ENCODE assay signal across 12 cellular contexts in the genomic region with DNA sequence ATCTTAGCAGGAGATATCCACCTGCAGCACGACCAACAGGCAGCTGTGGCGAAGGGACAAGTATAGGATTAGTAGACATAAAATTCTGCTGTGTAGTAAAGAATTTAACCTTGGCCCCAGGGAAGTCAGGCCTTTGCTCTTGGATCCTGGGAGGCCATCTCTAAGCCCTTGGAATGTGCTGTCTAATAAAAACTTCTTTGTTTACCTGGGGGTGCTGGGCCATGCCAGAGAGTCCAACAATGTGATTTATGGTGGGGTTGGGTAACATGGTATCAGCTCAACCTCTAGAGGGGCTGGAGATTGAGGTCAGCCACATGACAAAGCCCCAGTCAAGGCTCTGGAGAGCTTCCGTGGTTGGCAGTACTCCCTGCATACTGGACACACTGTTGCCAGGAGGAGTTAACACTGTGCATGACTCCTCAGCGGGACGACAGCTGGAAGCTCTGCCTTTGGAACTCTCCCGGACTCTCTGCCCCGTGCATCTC. TPM values are rescaled to one million over a fixed set of nuclear protein-coding genes. Genes with fewer than 3 reads are reported as not detected.
DNase-seq lines count a peak whose midpoint lies in the region; ATAC-seq and TF ChIP-seq lines count a peak whose summit lies in the region.
"Had no signal": no experiment of that assay in that cellular context is flagged by ENCODE, and none has a peak within 500 bp of the region (broad histone marks: within the 10 kb centered on the region; RNA-seq: fewer than 3 reads in every experiment).

No MANE protein-coding gene starts in this region.

- intact Hi-C loops in left lung (cut with DNase I) = no loop called here
- intact Hi-C loops in spleen (cut with DNase I; ENCODE audit: low total_unique reads) = no loop called here

- WGBS in spleen, 5 donors = 56 to 76% (median 64%) methylated on average over 7 of the region's 7 CpGs

- POLR2A ChIA-PET in HEK293 (lab: Yijun Ruan, JAX) = no interaction called here

- ATAC-seq in left lung (peak; percentile 57), HG03342 (IDR thresholded peaks at IDR 0.05; ENCODE audit: unreplicated experiment) (no peak)
- ATAC-seq: SK-N-SH treated with all-trans-retinoic acid at 6 μM for 48 hours had no signal

- H3K36me3 ChIP-seq in HEK293 (ENCODE audit: control insufficient read depth in 2 of 2, insufficient read depth in 1 of 2, low read length in 2 of 2) (peaks cover 3 to 84% of the 10 kb centered on the region in 2 experiments; a peak in 2 of 3 replicates), left lung (peaks cover 0 to 84% of the 10 kb centered on the region in 2 donors), spleen (peaks cover 3 to 99% (median 78%) of the 10 kb centered on the region in 6 donors)
- peaks cover 79% of the 10 kb centered on the region for H3K36me3 ChIP-seq in effector memory CD4-positive, alpha-beta T cell (ENCODE audit: control insufficient read depth, insufficient read depth, low read length)

- H3K27ac ChIP-seq in HEK293 (ENCODE audit: extremely low read depth, low read depth, low read length) (no peak overlapping the region), left lung (peak overlapping the region in 1 of 2 donors; percentile 30), spleen (peak overlapping the region in 2 of 8 donors; percentile 4)
- H3K27ac ChIP-seq in effector memory CD4-positive, alpha-beta T cell (ENCODE audit: insufficient read depth, low read length, poor library complexity, severe bottlenecking) = no peak overlapping the region

- H3K27me3 ChIP-seq in left lung = no peaks in the 10 kb centered on the region
- H3K27me3 ChIP-seq in spleen (replicated peaks in 1 of 7) = no peaks in the 10 kb centered on the region
- no peaks in the 10 kb centered on the region for H3K27me3 ChIP-seq in effector memory CD4-positive, alpha-beta T cell (replicated peaks; ENCODE audit: control insufficient read depth, insufficient read depth, low read length, poor library complexity, severe bottlenecking)

- CTCF ChIA-PET in HEK293 (lab: Yijun Ruan, JAX) = no interaction called here

- no peak for TF ChIP-seq POLR2A in spleen (IDR thresholded peaks at IDR 0.05)

- H3K9me3 ChIP-seq in HEK293 (ENCODE audit: control insufficient read depth, insufficient read depth, low read depth, low read length) = no peaks in the 10 kb centered on the region
- no peaks in the 10 kb centered on the region for H3K9me3 ChIP-seq in left lung
- H3K9me3 ChIP-seq in spleen = no peaks in the 10 kb centered on the region
- H3K9me3 ChIP-seq in effector memory CD4-positive, alpha-beta T cell (ENCODE audit: control insufficient read depth, low read length) = no peaks in the 10 kb centered on the region

- H3K4me3 ChIP-seq in HEK293 (ENCODE audit: low read depth, low read length) (no peak overlapping the region), cardiac fibroblast (replicated peaks in 1 of 2; ENCODE audit: low read depth in 2 of 2, low read length in 2 of 2) (no peak overlapping the region), left lung (no peak overlapping the region), spleen (no peak overlapping the region)
- no peak overlapping the region for H3K4me3 ChIP-seq in effector memory CD4-positive, alpha-beta T cell (ENCODE audit: insufficient read depth, low read depth, low read length, poor library complexity, severe bottlenecking)

- DNase-seq in cardiac fibroblast (ENCODE audit: low read depth in 2 of 2) = peak; percentile 28 to 75
- DNase-seq in left lung = no peak
- DNase-seq in smooth muscle cell of the brain vasculature (ENCODE audit: low read depth, low spot score) = peak; percentile 31
- DNase-seq in activated CD4-positive, CD25-positive, alpha-beta regulatory T cell treated with anti-CD3 and anti-CD28 coated beads, Interleukin-2, amount 50 U/mL, for 72 hours = no peak
- no peak for DNase-seq in spleen
- no peak for DNase-seq in effector memory CD4-positive, alpha-beta T cell
- DNase-seq: activated T-cell treated with anti-CD3 and anti-CD28 coated beads, Interleukin-2, amount 50 U/mL, for 1 hour; DND-41; NCI-H187 treated with DMSO at 0.1 percent for 48 hours had no signal

- peaks cover 4% of the 10 kb centered on the region; the same call in 1 of the 2 replicates for H3K4me1 ChIP-seq in HEK293 (ENCODE audit: control insufficient read depth, insufficient read depth, low read length)
- H3K4me1 ChIP-seq in left lung = peaks cover 0 to 36% of the 10 kb centered on the region in 2 donors
- H3K4me1 ChIP-seq in spleen = peaks cover 0 to 42% (median 18%) of the 10 kb centered on the region in 6 donors
- no peaks in the 10 kb centered on the region for H3K4me1 ChIP-seq in effector memory CD4-positive, alpha-beta T cell (ENCODE audit: control insufficient read depth, insufficient read depth, low read length, poor library complexity, severe bottlenecking)

- TF ChIP-seq CTCF in HEK293 (tag by site-specific recombination; IDR thresholded peaks at IDR 0.05) = no peak
- no peak for TF ChIP-seq CTCF in cardiac fibroblast (IDR thresholded peaks at IDR 0.05; ENCODE audit: low read depth, low read length)
- TF ChIP-seq CTCF in left lung (IDR thresholded peaks at IDR 0.05) = no peak
- no peak for TF ChIP-seq CTCF in spleen (IDR thresholded peaks at IDR 0.05 in 8 of 11, conservative IDR thresholded peaks at IDR 0.05 in 3 of 11)

TF ChIP-seq in HEK293, 187 proteins besides CTCF, POLR2A, EP300 and RAD21:
- TF ChIP-seq ZNF660 (tag by site-specific recombination; IDR thresholded peaks at IDR 0.05) = no peak
- peak; percentile 59 for TF ChIP-seq GLIS1 (tag by site-specific recombination; IDR thresholded peaks at IDR 0.05)

RNA-seq across cellular contexts. Expression of gene HEG1, which starts 52.4 kb away (rescaled TPM):
- total RNA-seq in left lung (100 to 1,000 TPM; 107 to 132 TPM), spleen (10 to 100 TPM; 52.1 to 87.9 (median 74.4) TPM)
- polyA plus RNA-seq in spleen = 1 to 10 TPM; 3.1 to 6.3 (median 3.4) TPM

Comparison
In these comparisons a context has a peak if more than half of its experiments do, and no peak if none do; other contexts are left out.
1. DNase-seq: peak in cardiac fibroblast (2 of 2) and smooth muscle cell of the brain vasculature (single experiment); none in left lung (0 of 2), activated CD4-positive, CD25-positive, alpha-beta regulatory T cell treated with anti-CD3 and anti-CD28 coated beads, Interleukin-2, amount 50 U/mL, for 72 hours (single experiment), spleen (single experiment) and effector memory CD4-positive, alpha-beta T cell (0 of 3).